Comparison of ENCODE assay signal across 13 cellular contexts in genomic region chr4:184421558-184422155, GRCh38. TPM values are rescaled to one million over a fixed set of nuclear protein-coding genes. Genes with fewer than 3 reads are reported as not detected.
DNase-seq lines count a peak whose midpoint lies in the region; ATAC-seq and TF ChIP-seq lines count a peak whose summit lies in the region.
"Had no signal": no experiment of that assay in that cellular context is flagged by ENCODE, and none has a peak within 500 bp of the region (broad histone marks: within the 10 kb centered on the region; RNA-seq: fewer than 3 reads in every experiment).

No MANE protein-coding gene starts in this region.

- peak overlapping the region in 3 of 4 donors; percentile 18 to 51 (median 28) for H3K27ac ChIP-seq in Peyer's patch
- no peak overlapping the region for H3K27ac ChIP-seq in duodenal mucosa (ENCODE audit: low read depth, low read length)
- H3K27ac ChIP-seq: body of pancreas had no signal

- H3K4me3 Mint-ChIP-seq in CD14-positive monocyte: peak overlapping the region in 1 of 2 donors; percentile 52

- H3K9me3 Mint-ChIP-seq in CD14-positive monocyte: peaks cover 0 to 7% (median 3%) of the 10 kb centered on the region in 7 donors

- H3K36me3 ChIP-seq in Peyer's patch: peaks cover 0 to 43% (median 0%) of the 10 kb centered on the region in 3 donors
- H3K36me3 ChIP-seq in duodenal mucosa (ENCODE audit: control insufficient read depth in 1 of 2, insufficient read depth in 2 of 2, low read length in 2 of 2): peaks cover 42 to 59% of the 10 kb centered on the region in 2 donors
- H3K36me3 ChIP-seq in MG63: peaks cover 4% of the 10 kb centered on the region; the same call in 1 of the 2 replicates

- H3K9me3 ChIP-seq in Peyer's patch (no peaks in the 10 kb centered on the region), duodenal mucosa (ENCODE audit: control insufficient read depth in 1 of 2, low read length in 2 of 2) (no peaks in the 10 kb centered on the region), MG63 (no peaks in the 10 kb centered on the region)
- H3K9me3 ChIP-seq: body of pancreas had no signal

- H3K4me3 ChIP-seq in Peyer's patch: no peak overlapping the region
- peak overlapping the region; percentile 2 for H3K4me3 ChIP-seq in duodenal mucosa (ENCODE audit: low read depth in 1 of 2, low read length in 2 of 2)
- H3K4me3 ChIP-seq in MG63: no peak overlapping the region
- H3K4me3 ChIP-seq: body of pancreas, left ventricle myocardium inferior had no signal

- intact Hi-C loops in CD14-positive monocyte (cut with micrococcal nuclease): no loop called here

- H3K27ac Mint-ChIP-seq in CD14-positive monocyte: peak overlapping the region in 6 of 7 donors; percentile 40 to 96 (median 72)

- peaks cover 48% of the 10 kb centered on the region for H3K4me1 Mint-ChIP-seq in CD14-positive monocyte

- no peak for TF ChIP-seq POLR2A in Peyer's patch (IDR thresholded peaks at IDR 0.05)

- no peak overlapping the region for H3K9ac ChIP-seq in duodenal mucosa (ENCODE audit: low read depth in 1 of 2, low read length in 2 of 2)

- H3K27me3 ChIP-seq in Peyer's patch: no peaks in the 10 kb centered on the region
- H3K27me3 ChIP-seq in duodenal mucosa (ENCODE audit: control insufficient read depth in 1 of 2, insufficient read depth in 2 of 2, low read length in 2 of 2): no peaks in the 10 kb centered on the region
- H3K27me3 ChIP-seq in MG63: no peaks in the 10 kb centered on the region
- H3K27me3 ChIP-seq: body of pancreas had no signal

- H3K27me3 Mint-ChIP-seq in CD14-positive monocyte (ENCODE audit: low read depth in 3 of 3): no peaks in the 10 kb centered on the region

- peaks cover 67 to 84% of the 10 kb centered on the region in 2 donors for H3K36me3 Mint-ChIP-seq in CD14-positive monocyte

- ATAC-seq in GM18867 (IDR thresholded peaks at IDR 0.05; ENCODE audit: unreplicated experiment) (peak; percentile 38), HG03342 (IDR thresholded peaks at IDR 0.05; ENCODE audit: unreplicated experiment) (no peak), HG03097 (IDR thresholded peaks at IDR 0.05; ENCODE audit: low FRiP score, unreplicated experiment) (no peak)
- ATAC-seq: body of pancreas had no signal

- TF ChIP-seq CTCF in CD14-positive monocyte (IDR thresholded peaks at IDR 0.05): no peak
- TF ChIP-seq CTCF in Peyer's patch (IDR thresholded peaks at IDR 0.05): no peak

- peaks cover 0 to 28% (median 15%) of the 10 kb centered on the region in 4 donors for H3K4me1 ChIP-seq in Peyer's patch
- peaks cover 34 to 40% of the 10 kb centered on the region in 2 donors for H3K4me1 ChIP-seq in duodenal mucosa (ENCODE audit: control insufficient read depth in 1 of 2, insufficient read depth in 2 of 2, low read length in 2 of 2)
- H3K4me1 ChIP-seq: body of pancreas had no signal

- DNase-seq in CD14-positive monocyte (ENCODE audit: low spot score) (no peak), Peyer's patch (peak in 1 of 3 donors; percentile 32), NCI-H1105 treated with DMSO at 0.1 percent for 48 hours (lab: John Stamatoyannopoulos, UW) (no peak), MG63 (no peak)
- DNase-seq: body of pancreas; left ventricle myocardium inferior; NCI-H1930; nucleus accumbens; stimulated activated CD4-positive, alpha-beta T cell treated with anti-CD3 and anti-CD28 coated beads, Interleukin-12 subunit alpha, Interleukin-12 subunit beta, amount 100 ng/mL, for 4 hours had no signal

RNA-seq across cellular contexts. Expression of gene IRF2, which starts 52.7 kb away (rescaled TPM):
- polyA plus RNA-seq in CD14-positive monocyte: 10 to 100 TPM; 51.3 to 76.8 TPM
- 10 to 100 TPM; 28.0 to 42.8 (median 39.2) TPM for total RNA-seq in Peyer's patch
- 5.4 and 13.9 TPM in 2 replicates for total RNA-seq in MG63 (2014; rRNA removed; shearing (Covaris generic); ENCODE audit: low replicate concordance)

Comparison
In these comparisons a context has a peak if more than half of its experiments do, and no peak if none do; other contexts are left out.
1. H3K4me3 ChIP-seq: peak in duodenal mucosa (2 of 2); none in Peyer's patch (0 of 4) and MG63 (single experiment).